Comparison of ENCODE assay signal across 10 cellular contexts in genomic region chr1:154859786-154860153, GRCh38. TPM values are rescaled to one million over a fixed set of nuclear protein-coding genes. Genes with fewer than 3 reads are reported as not detected.
DNase-seq lines count a peak whose midpoint lies in the region; ATAC-seq, FAIRE-seq and TF ChIP-seq lines count a peak whose summit lies in the region.
"Had no signal": no experiment of that assay in that cellular context is flagged by ENCODE, and none has a peak within 500 bp of the region (broad histone marks: within the 10 kb centered on the region; RNA-seq: fewer than 3 reads in every experiment).

No MANE protein-coding gene starts in this region.

- H3K79me2 ChIP-seq in K562 (ENCODE audit: control insufficient read depth, insufficient read depth, low read length) = no peaks in the 10 kb centered on the region

- ATAC-seq in GM19372 (IDR thresholded peaks at IDR 0.05; ENCODE audit: low read depth, unreplicated experiment) = peak; percentile 36
- peak; percentile 29 for ATAC-seq in HG03025 (IDR thresholded peaks at IDR 0.05; ENCODE audit: low FRiP score, unreplicated experiment)
- ATAC-seq in K562 = no peak
- ATAC-seq in gastroesophageal sphincter = no peak

- H3K9me3 ChIP-seq in K562 (replicated peaks; ENCODE audit: control insufficient read depth, insufficient read depth, low read depth, low read length) = no peaks in the 10 kb centered on the region
- H3K9me3 ChIP-seq in gastroesophageal sphincter = no peaks in the 10 kb centered on the region
- H3K9me3 ChIP-seq in esophagus muscularis mucosa = no peaks in the 10 kb centered on the region
- H3K9me3 ChIP-seq: SJSA1 had no signal

- 61% methylated on average over 2 of the region's 2 CpGs for WGBS in K562 (ENCODE audit: insufficient coverage, low coverage, missing lambda C conversion rate)
- no CpG with 5 or more reads among the region's 2 CpGs for WGBS in gastroesophageal sphincter (ENCODE audit: low coverage in 1 of 2), 2 donors
- 84% methylated on average over 2 of the region's 2 CpGs for WGBS in esophagus muscularis mucosa

- peak overlapping the region; percentile 47; the same call in 2 of the 3 replicates for H3K27ac ChIP-seq in K562 (ENCODE audit: extremely low read depth, low read depth, low read length)
- peak overlapping the region in 1 of 4 donors; percentile 35 for H3K27ac ChIP-seq in gastroesophageal sphincter
- peak overlapping the region in 1 of 4 donors; percentile 27 for H3K27ac ChIP-seq in esophagus muscularis mucosa (replicated peaks in 1 of 4)
- H3K27ac ChIP-seq: SJSA1 had no signal

- in situ Hi-C loops in K562 (cut with MboI) = no loop called here

- H3K4me3 ChIP-seq in K562 = no peak overlapping the region
- no peak overlapping the region for H3K4me3 ChIP-seq in gastroesophageal sphincter
- no peak overlapping the region for H3K4me3 ChIP-seq in esophagus muscularis mucosa
- H3K4me3 ChIP-seq: SJSA1 had no signal

- TF ChIP-seq EP300 in K562 (IDR thresholded peaks at IDR 0.05; ENCODE audit: low read length) (no peak), gastroesophageal sphincter (IDR thresholded peaks at IDR 0.05) (no peak), esophagus muscularis mucosa (IDR thresholded peaks at IDR 0.05) (no peak)

- no peak for TF ChIP-seq POLR2A in K562 (conservative IDR thresholded peaks at IDR 0.05)
- TF ChIP-seq POLR2A in gastroesophageal sphincter (IDR thresholded peaks at IDR 0.05) = no peak
- no peak for TF ChIP-seq POLR2A in esophagus muscularis mucosa (IDR thresholded peaks at IDR 0.05; ENCODE audit: low read depth)

- DNase-seq in GM10248 (ENCODE audit: extremely low spot score) (peak; percentile 58), K562 (ENCODE audit: extremely low read depth in 1 of 4, low spot score in 3 of 4) (no peak), HPDE6-E6E7 (ENCODE audit: extremely low spot score) (no peak), esophagus muscularis mucosa (ENCODE audit: extremely low spot score) (no peak)
- DNase-seq in activated CD4-positive, CD25-positive, alpha-beta regulatory T cell treated with anti-CD3 and anti-CD28 coated beads, Interleukin-2, amount 50 U/mL, for 72 hours = no peak
- DNase-seq: activated naive CD4-positive, alpha-beta T cell treated with Interleukin-2 at 50 U/mL for 16 hours had no signal

- H3K9me1 ChIP-seq in K562 (ENCODE audit: control insufficient read depth, insufficient read depth, low read length) = no peaks in the 10 kb centered on the region

- TF ChIP-seq RAD21 in K562 (CRISPR knock-in tag; conservative IDR thresholded peaks at IDR 0.05 in 1 of 2, IDR thresholded peaks at IDR 0.05 in 1 of 2) = no peak

- H3K4me2 ChIP-seq in K562 (ENCODE audit: insufficient read depth, low read length) = peak overlapping the region; percentile 1; the same call in 1 of the 2 replicates

- BruUV-seq in K562 (replicated peaks; lab: Mats Ljungman, UMichigan) = no TSS peak

- CTCF ChIA-PET in GM10248 (lab: Yijun Ruan, JAX) (interaction anchor here (1.0 to 4.2 kb wide), 18 partner anchors 9 to 300 kb away, joined by 3 to 23 read pairs (median 4); partner anchors contain the start of gene KCNN3), K562 (lab: Yijun Ruan, JAX; ENCODE audit: low intra/inter-chr PET ratio) (no interaction called here)

- no peak for FAIRE-seq in K562 (lab: Jason Lieb, UNC)

- H3K27me3 ChIP-seq in K562 (ENCODE audit: control insufficient read depth in 2 of 2, insufficient read depth in 2 of 2, low read length in 2 of 2) (peaks cover 0 to 11% of the 10 kb centered on the region in 2 experiments; a peak in 2 of 5 replicates), gastroesophageal sphincter (peaks cover 5% of the 10 kb centered on the region), esophagus muscularis mucosa (peaks cover 0 to 14% (median 0%) of the 10 kb centered on the region in 4 donors)
- H3K27me3 ChIP-seq: SJSA1 had no signal

- POLR2A ChIA-PET in GM10248 (lab: Yijun Ruan, JAX) = interaction anchor here (0.6 to 3.7 kb wide), 5 partner anchors 9 to 1220 kb away, joined by 3 to 33 read pairs (median 3); partner anchors contain the start of gene KCNN3
- POLR2A ChIA-PET in K562 (lab: Yijun Ruan, JAX) = no interaction called here

- peaks cover 23 to 42% of the 10 kb centered on the region in 2 experiments for H3K4me1 ChIP-seq in K562 (replicated peaks in 1 of 2; ENCODE audit: control insufficient read depth in 2 of 2, insufficient read depth in 2 of 2, low read length in 2 of 2)
- H3K4me1 ChIP-seq in gastroesophageal sphincter = peaks cover 0 to 30% (median 0%) of the 10 kb centered on the region in 3 donors
- peaks cover 0 to 15% (median 4%) of the 10 kb centered on the region in 4 donors for H3K4me1 ChIP-seq in esophagus muscularis mucosa

- TF ChIP-seq CTCF in GM10248 (IDR thresholded peaks at IDR 0.05; ENCODE audit: control extremely low read depth, extremely low read depth, low read depth, missing control alignments) (no peak), K562 (IDR thresholded peaks at IDR 0.05 in 2 of 3, conservative IDR thresholded peaks at IDR 0.05 in 1 of 3; ENCODE audit: insufficient read depth in 2 of 3, low read depth in 1 of 3, low read length in 3 of 3) (no peak), gastroesophageal sphincter (IDR thresholded peaks at IDR 0.05) (no peak), esophagus muscularis mucosa (IDR thresholded peaks at IDR 0.05) (no peak)

- intact Hi-C loops in K562 (cut with micrococcal nuclease) (no loop called here), esophagus muscularis mucosa (cut with DNase I) (no loop called here)

- H3K9ac ChIP-seq in K562 (ENCODE audit: insufficient read depth in 1 of 2, low read depth in 2 of 2, low read length in 2 of 2) = peak overlapping the region in 1 of 2 experiments; percentile 70; a peak in 1 of 4 replicates

- H2AFZ ChIP-seq in K562 (ENCODE audit: low read depth, low read length) = peak overlapping the region; percentile 85

- H4K20me1 ChIP-seq in K562 (replicated peaks; ENCODE audit: control insufficient read depth, insufficient read depth, low read length) = no peaks in the 10 kb centered on the region

- H3K36me3 ChIP-seq in K562 (ENCODE audit: control insufficient read depth, insufficient read depth, low read length) (no peaks in the 10 kb centered on the region), gastroesophageal sphincter (no peaks in the 10 kb centered on the region), esophagus muscularis mucosa (no peaks in the 10 kb centered on the region)
- H3K36me3 ChIP-seq: SJSA1 had no signal

TF ChIP-seq in K562, 482 proteins besides CTCF, POLR2A, EP300 and RAD21:
- no peak for TF ChIP-seq CREB5 (CRISPR knock-in tag; IDR thresholded peaks at IDR 0.05)
- TF ChIP-seq ATF4 (CRISPR knock-in tag; IDR thresholded peaks at IDR 0.05) = no peak
- TF ChIP-seq, protein P1, sequence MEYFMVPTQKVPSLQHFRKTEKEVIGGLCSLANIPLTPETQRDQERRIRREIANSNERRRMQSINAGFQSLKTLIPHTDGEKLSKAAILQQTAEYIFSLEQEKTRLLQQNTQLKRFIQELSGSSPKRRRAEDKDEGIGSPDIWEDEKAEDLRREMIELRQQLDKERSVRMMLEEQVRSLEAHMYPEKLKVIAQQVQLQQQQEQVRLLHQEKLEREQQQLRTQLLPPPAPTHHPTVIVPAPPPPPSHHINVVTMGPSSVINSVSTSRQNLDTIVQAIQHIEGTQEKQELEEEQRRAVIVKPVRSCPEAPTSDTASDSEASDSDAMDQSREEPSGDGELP (CRISPR knock-in tag; IDR thresholded peaks at IDR 0.05; ENCODE audit: borderline replicate concordance) = peak; percentile 10; the same call in 1 of the 2 replicates
- peak; percentile 46; the same call in 1 of the 2 replicates for TF ChIP-seq ZNF584 (CRISPR knock-in tag; IDR thresholded peaks at IDR 0.05; ENCODE audit: low read depth)
TF ChIP-seq in K562: peak in this region for 2.

RNA-seq across cellular contexts. Expression of gene KCNN3, which starts 10.3 kb away (rescaled TPM):
- total RNA-seq in K562 (2011; cell fraction: chromatin; rRNA removed; ENCODE audit: low replicate concordance) = 0.12 TPM in 1 of 2 replicates, not detected in the other
- total RNA-seq in K562 (2011; cell fraction: nucleolus; rRNA removed) = 0.17 TPM in 1 of 2 replicates, not detected in the other
- total RNA-seq in K562 (2011; cell fraction: nucleoplasm; rRNA removed) = not detected in 2 replicates
- 0.12 TPM in 1 of 2 replicates, not detected in the other for total RNA-seq in K562 (2014; rRNA removed)
- total RNA-seq in K562 (2014; rRNA removed; fragmentation: Illumina TruSeq; extraction: Trizol) = not detected in 2 replicates
- not detected in 2 replicates for total RNA-seq in K562 (2015; rRNA removed; fragmentation: Illumina TruSeq; extraction: Trizol)
- 0.02 and 0.04 TPM in 2 replicates for total RNA-seq in K562 (2021)
- 0.03 TPM in 1 of 2 replicates, not detected in the other for polyA plus RNA-seq in K562 (2011; rRNA removed)
- polyA plus RNA-seq in K562 (2011; cell fraction: cytosol; rRNA removed) = 0.01 and 0.07 TPM in 2 replicates
- polyA plus RNA-seq in K562 (2011; cell fraction: nucleus; rRNA removed) = 0.01 and 0.07 TPM in 2 replicates
- polyA plus RNA-seq in K562 (2012) = 0.03 and 0.14 TPM in 2 replicates
- not detected in 2 replicates for polyA plus RNA-seq in K562 (2014; fragmentation: Illumina TruSeq; extraction: Trizol)
- polyA plus RNA-seq in K562 (2014; fragmentation: Nextera tagmentation; extraction: Ambion mirVana) = not detected
- polyA plus RNA-seq in K562 (2014; rRNA removed) = 0.03 TPM in 1 of 2 replicates, not detected in the other
- polyA minus RNA-seq in K562 (2011; rRNA and poly(A)+ RNA removed) = 0.07 TPM in 1 of 2 replicates, not detected in the other
- not detected in 2 replicates for polyA minus RNA-seq in K562 (2011; cell fraction: cytosol; rRNA and poly(A)+ RNA removed)
- not detected in 2 replicates for polyA minus RNA-seq in K562 (2011; cell fraction: nucleus; rRNA and poly(A)+ RNA removed)
- 10 to 100 TPM in 1 of 4 donors, 1 to 10 TPM in 3; 1.8 to 13.7 (median 8.1) TPM for total RNA-seq in gastroesophageal sphincter
- 10 to 100 TPM in 3 of 4 donors, 1 to 10 TPM in 1; 3.6 to 17.0 (median 12.4) TPM for total RNA-seq in esophagus muscularis mucosa
- total RNA-seq: SJSA1 had no signal

Comparison
In these comparisons a context has a peak if more than half of its experiments do, and no peak if none do; other contexts are left out.
1. ATAC-seq: peak in GM19372 (single experiment) and HG03025 (single experiment); none in K562 (single experiment) and gastroesophageal sphincter (single experiment).